In the genomic region with DNA sequence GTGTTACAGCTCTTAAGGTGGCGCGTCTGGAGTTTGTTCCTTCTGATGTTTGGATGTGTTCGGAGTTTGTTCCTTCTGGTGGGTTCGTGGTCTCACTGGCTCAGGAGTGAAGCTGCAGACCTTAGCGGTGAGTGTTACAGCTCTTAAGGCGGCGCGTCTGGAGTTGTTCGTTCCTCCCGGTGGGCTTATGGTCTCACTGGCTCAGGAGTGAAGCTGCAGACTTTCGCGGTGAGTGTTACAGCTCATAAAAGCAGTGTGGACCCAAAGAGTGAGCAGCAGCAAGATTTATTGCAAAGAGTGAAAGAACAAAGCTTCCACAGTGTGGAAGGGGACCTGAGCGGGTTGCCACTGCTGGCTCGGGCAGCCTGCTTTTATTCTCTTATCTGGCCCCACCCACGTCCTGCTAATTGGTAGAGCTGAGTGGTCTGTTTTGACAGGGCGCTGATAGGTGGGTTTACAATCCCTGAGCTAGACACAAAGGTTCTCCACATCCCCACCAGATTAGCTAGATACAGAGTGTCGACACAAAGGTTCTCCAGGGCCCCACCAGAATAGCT, we compare ENCODE assay signal across 5 cellular contexts. TPM values are rescaled to one million over a fixed set of nuclear protein-coding genes. Genes with fewer than 3 reads are reported as not detected.
"Had no signal": no experiment of that assay in that cellular context is flagged by ENCODE, and none has a peak within 500 bp of the region (broad histone marks: within the 10 kb centered on the region; RNA-seq: fewer than 3 reads in every experiment).

No MANE protein-coding gene starts in this region.

RNA-seq across cellular contexts. Expression of gene CXCL11, which starts 14.1 kb away (rescaled TPM):
- total RNA-seq: HepG2, HT1080 had no signal
- polyA plus RNA-seq: IgD-negative memory B cell, IMR-90 had no signal

RNA-seq across cellular contexts. Expression of gene ART3, which starts 24.6 kb away (rescaled TPM):
- total RNA-seq: HepG2, HT-29, HT1080, IMR-90 had no signal
- polyA plus RNA-seq: HepG2, IgD-negative memory B cell had no signal

RNA-seq across cellular contexts. Expression of gene CXCL10, which starts 26.6 kb away (rescaled TPM):
- total RNA-seq: HepG2, HT1080 had no signal
- polyA plus RNA-seq: HepG2 had no signal

RNA-seq across cellular contexts. Expression of gene CXCL9, which starts 42.6 kb away (rescaled TPM):
- total RNA-seq: HepG2, HT-29, HT1080, IMR-90 had no signal
- polyA plus RNA-seq: HepG2, IgD-negative memory B cell, IMR-90 had no signal
